In genomic region chr2:27075219-27075871, GRCh38 we compare ENCODE assay signal across 7 cellular contexts. TPM values are rescaled to one million over a fixed set of nuclear protein-coding genes. Genes with fewer than 3 reads are reported as not detected.
DNase-seq lines count a peak whose midpoint lies in the region; ATAC-seq, FAIRE-seq and TF ChIP-seq lines count a peak whose summit lies in the region.

No MANE protein-coding gene starts in this region.

- WGBS in sigmoid colon, 2 donors: 53 to 76% methylated on average over 8 of the region's 8 CpGs
- WGBS in endodermal cell (ENCODE audit: insufficient coverage in 1 of 2, insufficient read length in 1 of 2), 2 experiments: 69 to 90% methylated on average over 6 to 8 of the region's 8 CpGs
- 63 to 84% (median 78%) methylated on average over 8 of the region's 8 CpGs for WGBS in small intestine, 3 donors

- H3K27me3 ChIP-seq in sigmoid colon (no peaks in the 10 kb centered on the region), endodermal cell (ENCODE audit: control insufficient read depth, insufficient read depth, low read length, poor library complexity, severe bottlenecking) (no peaks in the 10 kb centered on the region), small intestine (ENCODE audit: control insufficient read depth in 2 of 2, insufficient read depth in 2 of 2, low read length in 2 of 2) (no peaks in the 10 kb centered on the region)

- intact Hi-C loops in sigmoid colon (cut with DNase I): no loop called here

- DNase-seq in Jurkat, Clone E6-1 (ENCODE audit: low read depth, low spot score): peak; percentile 85
- DNase-seq in RPMI8226 (peak; percentile 78), cardiac fibroblast (ENCODE audit: low read depth in 2 of 2) (peak; percentile 48 to 69), sigmoid colon (peak; percentile 83), endodermal cell (no peak), small intestine (no peak)

- H3K36me3 ChIP-seq in sigmoid colon (peaks cover 0 to 1% (median 0%) of the 10 kb centered on the region in 4 donors), endodermal cell (ENCODE audit: control insufficient read depth, insufficient read depth, low read length) (no peaks in the 10 kb centered on the region), small intestine (ENCODE audit: control insufficient read depth in 2 of 2, insufficient read depth in 2 of 2, low read length in 2 of 2) (no peaks in the 10 kb centered on the region)

- peak overlapping the region; percentile 2; the same call in 1 of the 2 replicates for H3K4me3 ChIP-seq in Jurkat, Clone E6-1 (ENCODE audit: low read length)
- H3K4me3 ChIP-seq in cardiac fibroblast (replicated peaks in 1 of 2; ENCODE audit: low read depth in 2 of 2, low read length in 2 of 2) (no peak overlapping the region), sigmoid colon (no peak overlapping the region), endodermal cell (ENCODE audit: low read length) (no peak overlapping the region), small intestine (ENCODE audit: low read depth in 1 of 2, low read length in 2 of 2) (no peak overlapping the region)

- H3K9ac ChIP-seq in endodermal cell (ENCODE audit: extremely low read depth, low read length, poor library complexity, severe bottlenecking): no peak overlapping the region

- no peaks in the 10 kb centered on the region for H3K9me3 ChIP-seq in sigmoid colon
- no peaks in the 10 kb centered on the region for H3K9me3 ChIP-seq in endodermal cell (ENCODE audit: control insufficient read depth, low read length)
- no peaks in the 10 kb centered on the region for H3K9me3 ChIP-seq in small intestine (ENCODE audit: control insufficient read depth, low read depth)

- no peak for TF ChIP-seq POLR2A in sigmoid colon (IDR thresholded peaks at IDR 0.05)

- no peak overlapping the region for H3K4me3 Mint-ChIP-seq in endodermal cell

- no peaks in the 10 kb centered on the region for H3K9me3 Mint-ChIP-seq in endodermal cell

- no peak for ATAC-seq in HG03432 (IDR thresholded peaks at IDR 0.05; ENCODE audit: unreplicated experiment)

- no peak for TF ChIP-seq EP300 in sigmoid colon (IDR thresholded peaks at IDR 0.05)

- no peak overlapping the region for H3K27ac Mint-ChIP-seq in endodermal cell

- TF ChIP-seq CTCF in cardiac fibroblast (IDR thresholded peaks at IDR 0.05; ENCODE audit: low read depth, low read length) (no peak), sigmoid colon (IDR thresholded peaks at IDR 0.05) (no peak), endodermal cell (conservative IDR thresholded peaks at IDR 0.05) (no peak)

- H3K27me3 Mint-ChIP-seq in endodermal cell (ENCODE audit: insufficient read depth): peaks cover 7% of the 10 kb centered on the region

- peaks cover 2% of the 10 kb centered on the region for H3K36me3 Mint-ChIP-seq in endodermal cell (ENCODE audit: low read depth)

- H3K27ac ChIP-seq in sigmoid colon (peak overlapping the region; percentile 94 to 98 (median 97)), endodermal cell (ENCODE audit: low read depth, low read length) (no peak overlapping the region), small intestine (ENCODE audit: low read depth in 1 of 2, low read length in 1 of 2) (peak overlapping the region in 1 of 2 donors; percentile 38)

- peaks cover 0 to 77% (median 71%) of the 10 kb centered on the region in 4 donors for H3K4me1 ChIP-seq in sigmoid colon
- peaks cover 4% of the 10 kb centered on the region for H3K4me1 ChIP-seq in endodermal cell (ENCODE audit: control insufficient read depth, insufficient read depth, low read length)
- peaks cover 2% of the 10 kb centered on the region in 2 donors for H3K4me1 ChIP-seq in small intestine (ENCODE audit: control insufficient read depth in 2 of 2, insufficient read depth in 1 of 2, low read depth in 1 of 2, low read length in 1 of 2)

- peaks cover 24% of the 10 kb centered on the region for H3K4me1 Mint-ChIP-seq in endodermal cell

- FAIRE-seq in small intestine (lab: Jason Lieb, UNC): no peak

RNA-seq across cellular contexts. Expression of gene EMILIN1, which starts 3.1 kb away (rescaled TPM):
- 1.4 TPM for polyA plus RNA-seq in Jurkat, Clone E6-1 (2012; ENCODE audit: insufficient read depth, insufficient read length)
- 100 to 1,000 TPM; 156 to 350 (median 279) TPM for total RNA-seq in sigmoid colon
- polyA plus RNA-seq in sigmoid colon: 10 to 100 TPM in 1 of 3 donors, 1 to 10 TPM in 2; 4.8 to 50.9 (median 5.3) TPM
- total RNA-seq in endodermal cell: 1 to 10 TPM; 1.9 to 2.1 TPM
- polyA plus RNA-seq in endodermal cell (2013, experiment 1 of 2): 11.8 TPM
- polyA plus RNA-seq in endodermal cell (2013, experiment 2 of 2): 15.3 TPM
- 10 to 100 TPM in 1 of 3 donors, 1 to 10 TPM in 1, under 1 TPM in 1; 0.67 to 23.0 (median 3.8) TPM for polyA plus RNA-seq in small intestine

RNA-seq across cellular contexts. Expression of gene OST4, which starts 3.9 kb away (rescaled TPM):
- polyA plus RNA-seq in Jurkat, Clone E6-1 (2012; ENCODE audit: insufficient read depth, insufficient read length): 389 TPM
- 100 to 1,000 TPM; 244 to 428 (median 382) TPM for total RNA-seq in sigmoid colon
- 100 to 1,000 TPM; 366 to 688 (median 635) TPM for polyA plus RNA-seq in sigmoid colon
- 100 to 1,000 TPM; 290 to 311 TPM for total RNA-seq in endodermal cell
- 206 TPM for polyA plus RNA-seq in endodermal cell (2013, experiment 1 of 2)
- 204 TPM for polyA plus RNA-seq in endodermal cell (2013, experiment 2 of 2)
- polyA plus RNA-seq in small intestine: 100 to 1,000 TPM; 386 to 477 (median 407) TPM

RNA-seq across cellular contexts. Expression of gene KHK, which starts 11.2 kb away (rescaled TPM):
- polyA plus RNA-seq in Jurkat, Clone E6-1 (2012; ENCODE audit: insufficient read depth, insufficient read length): 16.0 TPM
- total RNA-seq in sigmoid colon (1 to 10 TPM; 1.6 to 5.3 (median 3.8) TPM), endodermal cell (1 to 10 TPM; 3.3 to 3.9 TPM)
- polyA plus RNA-seq in sigmoid colon (10 to 100 TPM in 1 of 3 donors, 1 to 10 TPM in 2; 2.4 to 12.7 (median 6.7) TPM), small intestine (100 to 1,000 TPM; 225 to 643 (median 533) TPM)
- 2.9 TPM for polyA plus RNA-seq in endodermal cell (2013, experiment 1 of 2)
- polyA plus RNA-seq in endodermal cell (2013, experiment 2 of 2): 2.6 TPM

RNA-seq across cellular contexts. Expression of gene AGBL5, which starts 23.9 kb away (rescaled TPM):
- 42.4 TPM for polyA plus RNA-seq in Jurkat, Clone E6-1 (2012; ENCODE audit: insufficient read depth, insufficient read length)
- 10 to 100 TPM; 16.8 to 23.3 (median 18.1) TPM for total RNA-seq in sigmoid colon
- polyA plus RNA-seq in sigmoid colon: 10 to 100 TPM; 12.4 to 16.2 (median 13.4) TPM
- total RNA-seq in endodermal cell: 10 to 100 TPM; 56.9 to 76.1 TPM
- 72.2 TPM for polyA plus RNA-seq in endodermal cell (2013, experiment 1 of 2)
- polyA plus RNA-seq in endodermal cell (2013, experiment 2 of 2): 70.4 TPM
- 10 to 100 TPM in 1 of 3 donors, 1 to 10 TPM in 2; 6.0 to 11.1 (median 6.5) TPM for polyA plus RNA-seq in small intestine

RNA-seq across cellular contexts. Expression of gene TMEM214, which starts 42.6 kb away (rescaled TPM):
- 39.2 TPM for polyA plus RNA-seq in Jurkat, Clone E6-1 (2012; ENCODE audit: insufficient read depth, insufficient read length)
- total RNA-seq in sigmoid colon: 10 to 100 TPM; 26.4 to 39.4 (median 35.0) TPM
- 10 to 100 TPM; 16.0 to 65.7 (median 16.2) TPM for polyA plus RNA-seq in sigmoid colon
- 10 to 100 TPM; 52.7 to 63.7 TPM for total RNA-seq in endodermal cell
- 41.2 TPM for polyA plus RNA-seq in endodermal cell (2013, experiment 1 of 2)
- polyA plus RNA-seq in endodermal cell (2013, experiment 2 of 2): 39.0 TPM
- polyA plus RNA-seq in small intestine: 10 to 100 TPM; 27.5 to 50.4 (median 29.2) TPM

Comparison
In these comparisons a context has a peak if more than half of its experiments do, and no peak if none do; other contexts are left out.
1. DNase-seq: peak in Jurkat, Clone E6-1 (single experiment), RPMI8226 (single experiment), cardiac fibroblast (2 of 2) and sigmoid colon (single experiment); none in endodermal cell (single experiment) and small intestine (single experiment).
2. RNA of gene EMILIN1, which starts 3.1 kb away (total RNA-seq): 156 to 350 TPM in sigmoid colon; 1.9 to 2.1 TPM in endodermal cell; every median in the first group is over 10 times any median in the second.